ENCODE assay signal across 20 cellular contexts in the genomic region with DNA sequence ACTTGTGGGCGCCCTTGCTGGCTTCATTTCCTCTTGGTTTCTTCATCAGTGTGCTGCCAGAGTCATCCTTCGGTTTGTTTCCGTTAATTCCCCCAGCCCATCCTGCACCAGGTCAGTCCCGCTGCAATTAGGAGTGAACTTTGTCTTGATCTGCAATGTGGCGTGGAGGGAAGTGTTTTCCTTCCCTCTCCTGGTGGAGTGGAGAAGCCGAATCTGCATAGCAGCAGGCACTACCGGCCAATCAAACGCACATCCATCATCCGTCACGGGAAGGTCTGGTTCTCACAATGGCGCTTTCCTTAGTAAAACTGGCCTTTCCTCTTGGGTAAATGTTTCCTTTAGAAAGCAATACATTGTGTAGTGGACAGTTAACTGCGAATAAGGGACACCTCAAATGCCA.
DNase-seq lines count a peak whose midpoint lies in the region; ATAC-seq and TF ChIP-seq lines count a peak whose summit lies in the region.
"Had no signal": no experiment of that assay in that cellular context is flagged by ENCODE, and none has a peak within 500 bp of the region (broad histone marks: within the 10 kb centered on the region; RNA-seq: fewer than 3 reads in every experiment).

No MANE protein-coding gene starts in this region.

- H4K8ac ChIP-seq in neuronal stem cell (ENCODE audit: low read depth, low read length): no peak overlapping the region

- no peak overlapping the region for H3K14ac ChIP-seq in neuronal stem cell (ENCODE audit: low read length)

- H3K4me3 ChIP-seq in esophagus muscularis mucosa: no peak overlapping the region
- no peak overlapping the region for H3K4me3 ChIP-seq in brain microvascular endothelial cell (ENCODE audit: low read depth, low read length)
- H3K4me3 ChIP-seq in neuronal stem cell (ENCODE audit: low read length in 2 of 2): no peak overlapping the region

- no peak overlapping the region for H2BK120ac ChIP-seq in neuronal stem cell (ENCODE audit: low read depth, low read length)

- intact Hi-C loops in esophagus muscularis mucosa (cut with DNase I): loop anchor here (5.0 kb wide), 1 partner anchor 355 kb away; no protein-coding TSS in a partner anchor

- H3K27ac ChIP-seq in esophagus muscularis mucosa (replicated peaks in 1 of 4): peak overlapping the region in 3 of 4 donors; percentile 1 to 19 (median 16)
- H3K27ac ChIP-seq in brain microvascular endothelial cell: no peak overlapping the region
- H3K27ac ChIP-seq in neuronal stem cell (replicated peaks; ENCODE audit: low read length): no peak overlapping the region
- H3K27ac ChIP-seq: C4-2B had no signal

- no peak overlapping the region for H3K9ac ChIP-seq in neuronal stem cell (ENCODE audit: low read depth, low read length, poor library complexity)

- TF ChIP-seq EP300 in esophagus muscularis mucosa (IDR thresholded peaks at IDR 0.05): no peak

- ATAC-seq in HG02623 (IDR thresholded peaks at IDR 0.05; ENCODE audit: unreplicated experiment) (no peak), HG03378 (IDR thresholded peaks at IDR 0.05; ENCODE audit: unreplicated experiment) (no peak)

- in situ Hi-C loops in Caki2 (cut with HindIII; ENCODE audit: low pct_unique_long_range_greater_than_20kb, low sequenced_read_pairs): no loop called here
- in situ Hi-C loops in brain microvascular endothelial cell (cut with HindIII; ENCODE audit: low pct_ligation_motif_present, low sequenced_read_pairs): no loop called here

- H2BK15ac ChIP-seq in neuronal stem cell (ENCODE audit: low read length): no peak overlapping the region

- no peaks in the 10 kb centered on the region for H3K27me3 Mint-ChIP-seq in nephron progenitor cell (ENCODE audit: low read depth, poor library complexity)

- H3K36me3 ChIP-seq in esophagus muscularis mucosa (no peaks in the 10 kb centered on the region), brain microvascular endothelial cell (replicated peaks) (no peaks in the 10 kb centered on the region), neuronal stem cell (replicated peaks in 1 of 2; ENCODE audit: control insufficient read depth in 2 of 2, insufficient read depth in 2 of 2, low read length in 2 of 2) (no peaks in the 10 kb centered on the region)

- no peak for TF ChIP-seq CTCF in esophagus muscularis mucosa (IDR thresholded peaks at IDR 0.05)
- TF ChIP-seq CTCF in nephron progenitor cell (IDR thresholded peaks at IDR 0.05): no peak
- no peak for TF ChIP-seq CTCF in brain microvascular endothelial cell (IDR thresholded peaks at IDR 0.05; ENCODE audit: low read depth, low read length, missing control alignments)

- no peaks in the 10 kb centered on the region for H3K36me3 Mint-ChIP-seq in nephron progenitor cell (ENCODE audit: low read depth)
- H3K36me3 Mint-ChIP-seq: CD8-positive, alpha-beta memory T cell had no signal

- no peak for TF ChIP-seq POLR2A in esophagus muscularis mucosa (IDR thresholded peaks at IDR 0.05; ENCODE audit: low read depth)

- H3K9me3 ChIP-seq in esophagus muscularis mucosa (no peaks in the 10 kb centered on the region), neuronal stem cell (replicated peaks in 1 of 2; ENCODE audit: control insufficient read depth in 2 of 2, insufficient read depth in 1 of 2, low read depth in 1 of 2, low read length in 2 of 2) (no peaks in the 10 kb centered on the region)

- H3K18ac ChIP-seq in neuronal stem cell (ENCODE audit: low read length): no peak overlapping the region

- peaks cover 77% of the 10 kb centered on the region for H3K4me1 Mint-ChIP-seq in nephron progenitor cell

- peak overlapping the region; percentile 43 for H3K4me3 Mint-ChIP-seq in nephron progenitor cell

- H3K4me1 ChIP-seq in esophagus muscularis mucosa (peaks cover 11 to 43% (median 36%) of the 10 kb centered on the region in 4 donors), neuronal stem cell (ENCODE audit: control insufficient read depth in 2 of 2, insufficient read depth in 1 of 2, low read depth in 1 of 2, low read length in 2 of 2) (peaks cover 0 to 20% of the 10 kb centered on the region in 2 donors)

- DNase-seq in Caki2 (ENCODE audit: low read depth): peak; percentile 66
- peak; percentile 44 for DNase-seq in M059J (ENCODE audit: low read depth)
- DNase-seq in esophagus muscularis mucosa (ENCODE audit: extremely low spot score): no peak
- DNase-seq in nephron progenitor cell: peak; percentile 22
- DNase-seq in brain microvascular endothelial cell: no peak
- no peak for DNase-seq in neuronal stem cell (ENCODE audit: low spot score)
- DNase-seq: CD8-positive, alpha-beta memory T cell; DMS53; GF-D8; KBM-7; NCI-H1092; NCI-H1436; NCI-H2029; NCI-H226; NCI-H510A treated with DMSO at 0.1 percent for 48 hours; NCI-H748 treated with DMSO at 0.1 percent for 48 hours; SHP77 had no signal

- no peak overlapping the region for H2AK5ac ChIP-seq in neuronal stem cell (ENCODE audit: low read depth, low read length)

- H3K27ac Mint-ChIP-seq in nephron progenitor cell: peak overlapping the region; percentile 38

- H3K4me2 ChIP-seq in neuronal stem cell (ENCODE audit: insufficient read depth, low read length, poor library complexity, severe bottlenecking): no peak overlapping the region

- no peak overlapping the region for H4K91ac ChIP-seq in neuronal stem cell (ENCODE audit: low read depth, low read length, poor library complexity)

- H3K27me3 ChIP-seq in esophagus muscularis mucosa (peaks cover 0 to under 1% (median 0%) of the 10 kb centered on the region in 4 donors), brain microvascular endothelial cell (replicated peaks) (no peaks in the 10 kb centered on the region), neuronal stem cell (ENCODE audit: control insufficient read depth in 3 of 3, insufficient read depth in 3 of 3, low read depth in 1 of 3, low read length in 3 of 3) (no peaks in the 10 kb centered on the region)

- no peaks in the 10 kb centered on the region for H3K9me3 Mint-ChIP-seq in nephron progenitor cell
- H3K9me3 Mint-ChIP-seq: CD8-positive, alpha-beta memory T cell had no signal

- H2BK12ac ChIP-seq in neuronal stem cell (ENCODE audit: low read length): no peak overlapping the region

- no peaks in the 10 kb centered on the region for H3K79me1 ChIP-seq in neuronal stem cell (ENCODE audit: low read depth, low read length)

- no peak overlapping the region for H3K23ac ChIP-seq in neuronal stem cell (ENCODE audit: low read depth, low read length, poor library complexity)

- no peak overlapping the region for H2BK5ac ChIP-seq in neuronal stem cell (ENCODE audit: low read length)

- H3K4ac ChIP-seq in neuronal stem cell (ENCODE audit: low read length): no peak overlapping the region

- WGBS in esophagus muscularis mucosa: 42% methylated on average over 12 of the region's 12 CpGs
- WGBS in neuronal stem cell (ENCODE audit: extremely low coverage in 2 of 2, insufficient read length in 2 of 2, insufficient replicate concordance in 1 of 2), 2 donors: no CpG with 5 or more reads among the region's 12 CpGs

- no peak overlapping the region for H2AFZ ChIP-seq in neuronal stem cell (ENCODE audit: low read length)

Comparison
In these comparisons a context has a peak if more than half of its experiments do, and no peak if none do; other contexts are left out.
1. DNase-seq: peak in Caki2 (single experiment), M059J (single experiment) and nephron progenitor cell (single experiment); none in esophagus muscularis mucosa (single experiment), brain microvascular endothelial cell (single experiment) and neuronal stem cell (single experiment).
2. H3K27ac ChIP-seq: peak in esophagus muscularis mucosa (3 of 4); none in brain microvascular endothelial cell (single experiment) and neuronal stem cell (single experiment).